Comparison of ENCODE assay signal across 7 cellular contexts in genomic region chr1:116817582-116818064, GRCh38.
DNase-seq lines count a peak whose midpoint lies in the region; ATAC-seq and TF ChIP-seq lines count a peak whose summit lies in the region.

No MANE protein-coding gene starts in this region.

- intact Hi-C loops in lower lobe of right lung (cut with DNase I) = no loop called here

- H3K36me3 ChIP-seq in lower lobe of right lung = no peaks in the 10 kb centered on the region

- H3K27me3 ChIP-seq in lower lobe of right lung (ENCODE audit: low read depth) = no peaks in the 10 kb centered on the region

- peak; percentile 77 for TF ChIP-seq CTCF in GM12864 (IDR thresholded peaks at IDR 0.05; ENCODE audit: low read depth, low read length, missing control alignments)
- peak; percentile 45 for TF ChIP-seq CTCF in astrocyte of the spinal cord (IDR thresholded peaks at IDR 0.05; ENCODE audit: low read depth, low read length)
- peak; percentile 60 for TF ChIP-seq CTCF in lower lobe of right lung (IDR thresholded peaks at IDR 0.05)

- peak; percentile 39 for DNase-seq in GM12864 (ENCODE audit: low read depth)
- DNase-seq in LHCN-M2 (ENCODE audit: low read depth) = peak; percentile 43
- DNase-seq in T-helper 22 cell (ENCODE audit: low read depth) = peak; percentile 47
- no peak for DNase-seq in astrocyte of the spinal cord (ENCODE audit: low read depth, low spot score)
- peak; percentile 57 for DNase-seq in lower lobe of right lung
- peak; percentile 87 for DNase-seq in stimulated activated naive CD8-positive, alpha-beta T cell treated with anti-CD3 and anti-CD28 coated beads, Interleukin-15, Interleukin-2, amounts not matched to agents 100 U/mL and 50 U/mL, for 24 hours

- ATAC-seq in lower lobe of right lung (peak; percentile 70 to 81), GM21381 (IDR thresholded peaks at IDR 0.05; ENCODE audit: unreplicated experiment) (no peak)
- peak; percentile 73 for ATAC-seq in stimulated activated naive CD8-positive, alpha-beta T cell treated with anti-CD3 and anti-CD28 coated beads, Interleukin-15, Interleukin-2, amounts not matched to agents 100 U/mL and 50 U/mL, for 24 hours

- no peaks in the 10 kb centered on the region for H3K4me1 ChIP-seq in lower lobe of right lung

- no peak overlapping the region for H3K27ac ChIP-seq in lower lobe of right lung

- H3K4me3 ChIP-seq in GM12864 (ENCODE audit: low read depth, low read length) (no peak overlapping the region), astrocyte of the spinal cord (ENCODE audit: low read depth, low read length) (no peak overlapping the region), lower lobe of right lung (no peak overlapping the region)

- in situ Hi-C loops in astrocyte of the spinal cord (cut with HindIII; ENCODE audit: low sequenced_read_pairs) = no loop called here

- no peaks in the 10 kb centered on the region for H3K9me3 ChIP-seq in lower lobe of right lung
